In the genomic region with DNA sequence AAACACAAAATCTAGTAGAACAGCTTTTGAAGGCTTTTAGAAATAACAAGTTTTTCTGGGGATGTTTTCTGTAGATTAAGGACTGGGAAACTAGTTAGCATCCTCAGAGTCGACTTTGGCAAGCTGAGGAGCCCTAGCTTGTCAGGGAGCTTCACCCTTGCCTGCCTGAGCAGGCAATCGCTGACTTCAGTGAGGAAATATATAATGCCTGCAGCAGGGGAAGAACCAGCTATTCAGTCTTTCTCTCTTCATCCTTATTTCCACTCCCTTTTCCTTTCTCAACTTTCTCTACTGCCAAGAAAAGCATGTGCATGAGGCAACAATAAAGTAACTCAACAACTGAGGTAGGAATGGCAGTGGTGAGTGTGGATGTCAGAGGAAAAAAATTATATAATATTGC, we compare ENCODE assay signal across 15 cellular contexts. TPM values are rescaled to one million over a fixed set of nuclear protein-coding genes. Genes with fewer than 3 reads are reported as not detected.
DNase-seq lines count a peak whose midpoint lies in the region; ATAC-seq, FAIRE-seq and TF ChIP-seq lines count a peak whose summit lies in the region.
"Had no signal": no experiment of that assay in that cellular context is flagged by ENCODE, and none has a peak within 500 bp of the region (broad histone marks: within the 10 kb centered on the region; RNA-seq: fewer than 3 reads in every experiment).

No MANE protein-coding gene starts in this region.

- peaks cover 2% of the 10 kb centered on the region for H3K27me3 Mint-ChIP-seq in activated CD4-positive, alpha-beta T cell treated with anti-CD3 and anti-CD28 coated beads, Interleukin-2, amount 10 ng/mL, durations not matched to agents 24 days and 14 days
- peaks cover 0 to 11% of the 10 kb centered on the region in 2 donors for H3K27me3 Mint-ChIP-seq in natural killer cell treated with Interleukin-12 subunit alpha and Interleukin-12 subunit beta and Interleukin-15 and Interleukin-18, amount 100 ng/mL, for 72 hours

- no peaks in the 10 kb centered on the region for H3K36me3 ChIP-seq in endothelial cell of umbilical vein (ENCODE audit: control insufficient read depth in 2 of 2, extremely low read depth in 1 of 2, insufficient read depth in 2 of 2, low read length in 2 of 2)
- H3K36me3 ChIP-seq in smooth muscle cell (ENCODE audit: low read depth), result no peaks in the 10 kb centered on the region

- CTCF ChIA-PET in endothelial cell of umbilical vein (lab: Charles Lee), result interaction anchor here (2.1 kb wide), 1 partner anchor 10 kb away, joined by 6 read pairs; no protein-coding TSS in a partner anchor

- H3K4me1 Mint-ChIP-seq in activated CD4-positive, alpha-beta T cell treated with anti-CD3 and anti-CD28 coated beads, Interleukin-2, amount 10 ng/mL, durations not matched to agents 24 days and 14 days, result no peaks in the 10 kb centered on the region
- no peaks in the 10 kb centered on the region for H3K4me1 Mint-ChIP-seq in natural killer cell treated with Interleukin-12 subunit alpha and Interleukin-12 subunit beta and Interleukin-15 and Interleukin-18, amount 100 ng/mL, for 72 hours (ENCODE audit: low read depth in 2 of 2)
- H3K4me1 Mint-ChIP-seq: CD14-positive monocyte had no signal

- H3K4me3 ChIP-seq in endothelial cell of umbilical vein (replicated peaks in 1 of 3; ENCODE audit: insufficient read depth in 1 of 3, low read depth in 1 of 3, low read length in 3 of 3) (no peak overlapping the region), fibroblast of the aortic adventitia (ENCODE audit: low read depth, low read length) (no peak overlapping the region), smooth muscle cell (no peak overlapping the region)
- H3K4me3 ChIP-seq: GM23248 had no signal

- H3K9me3 Mint-ChIP-seq in activated CD4-positive, alpha-beta T cell treated with anti-CD3 and anti-CD28 coated beads, Interleukin-2, amount 10 ng/mL, durations not matched to agents 24 days and 14 days, result no peaks in the 10 kb centered on the region
- H3K9me3 Mint-ChIP-seq in natural killer cell treated with Interleukin-12 subunit alpha and Interleukin-12 subunit beta and Interleukin-15 and Interleukin-18, amount 100 ng/mL, for 72 hours, result peaks cover 4% of the 10 kb centered on the region
- H3K9me3 Mint-ChIP-seq: CD14-positive monocyte; CD8-positive, alpha-beta T cell had no signal

- H3K27ac ChIP-seq in endothelial cell of umbilical vein (ENCODE audit: insufficient read depth, low read depth, low read length) (no peak overlapping the region), smooth muscle cell (ENCODE audit: low read depth) (peak overlapping the region; percentile 23)
- H3K27ac ChIP-seq: 22Rv1, GM23248 had no signal

- no peak for TF ChIP-seq CTCF in endothelial cell of umbilical vein (IDR thresholded peaks at IDR 0.05; ENCODE audit: extremely low read depth in 1 of 2, insufficient read depth in 1 of 2, low read depth in 1 of 2, low read length in 2 of 2)
- TF ChIP-seq CTCF in fibroblast of the aortic adventitia (IDR thresholded peaks at IDR 0.05; ENCODE audit: insufficient read depth, low read length), result no peak
- TF ChIP-seq CTCF in smooth muscle cell (IDR thresholded peaks at IDR 0.05; ENCODE audit: borderline replicate concordance, insufficient read depth, poor library complexity, severe bottlenecking), result no peak

- H3K4me3 Mint-ChIP-seq in activated CD4-positive, alpha-beta T cell treated with anti-CD3 and anti-CD28 coated beads, Interleukin-2, amount 10 ng/mL, durations not matched to agents 24 days and 14 days, result no peak overlapping the region
- no peak overlapping the region for H3K4me3 Mint-ChIP-seq in natural killer cell treated with Interleukin-12 subunit alpha and Interleukin-12 subunit beta and Interleukin-15 and Interleukin-18, amount 100 ng/mL, for 72 hours
- H3K4me3 Mint-ChIP-seq: CD14-positive monocyte; CD8-positive, alpha-beta T cell had no signal

- H3K79me2 ChIP-seq in endothelial cell of umbilical vein (ENCODE audit: control insufficient read depth, insufficient read depth, low read length) (no peaks in the 10 kb centered on the region), smooth muscle cell (ENCODE audit: low read depth) (no peaks in the 10 kb centered on the region)

- dilution Hi-C loops in endothelial cell of umbilical vein (cut with MboI; ENCODE audit: extremely low pct_ligation_motif_present, low sequenced_read_pairs), result no loop called here

- no peaks in the 10 kb centered on the region for H3K36me3 Mint-ChIP-seq in activated CD4-positive, alpha-beta T cell treated with anti-CD3 and anti-CD28 coated beads, Interleukin-2, amount 10 ng/mL, durations not matched to agents 24 days and 14 days (ENCODE audit: low read depth)
- no peaks in the 10 kb centered on the region for H3K36me3 Mint-ChIP-seq in natural killer cell treated with Interleukin-12 subunit alpha and Interleukin-12 subunit beta and Interleukin-15 and Interleukin-18, amount 100 ng/mL, for 72 hours
- H3K36me3 Mint-ChIP-seq: CD14-positive monocyte; CD8-positive, alpha-beta T cell had no signal

- H3K27me3 ChIP-seq in endothelial cell of umbilical vein (ENCODE audit: control insufficient read depth in 2 of 2, insufficient read depth in 2 of 2, low read length in 2 of 2) (no peaks in the 10 kb centered on the region), smooth muscle cell (ENCODE audit: low read depth) (no peaks in the 10 kb centered on the region)

- POLR2A ChIA-PET in endothelial cell of umbilical vein (lab: Charles Lee), result no interaction called here

- H3K9ac ChIP-seq in endothelial cell of umbilical vein (replicated peaks; ENCODE audit: extremely low read depth, insufficient read depth, low read length), result no peak overlapping the region
- H3K9ac ChIP-seq in smooth muscle cell (ENCODE audit: low read depth), result no peak overlapping the region
- H3K9ac ChIP-seq: GM23248 had no signal

- H3K9me3 ChIP-seq in endothelial cell of umbilical vein (replicated peaks; ENCODE audit: control insufficient read depth, insufficient read depth, low read length) (no peaks in the 10 kb centered on the region), smooth muscle cell (replicated peaks; ENCODE audit: low read depth) (no peaks in the 10 kb centered on the region)

- no peak overlapping the region for H3K27ac Mint-ChIP-seq in activated CD4-positive, alpha-beta T cell treated with anti-CD3 and anti-CD28 coated beads, Interleukin-2, amount 10 ng/mL, durations not matched to agents 24 days and 14 days
- H3K27ac Mint-ChIP-seq in natural killer cell treated with Interleukin-12 subunit alpha and Interleukin-12 subunit beta and Interleukin-15 and Interleukin-18, amount 100 ng/mL, for 72 hours, result no peak overlapping the region
- H3K27ac Mint-ChIP-seq: CD14-positive monocyte; CD8-positive, alpha-beta T cell had no signal

- H3K9me1 ChIP-seq in endothelial cell of umbilical vein (replicated peaks; ENCODE audit: control insufficient read depth, extremely low read depth, insufficient read depth, low read length), result no peaks in the 10 kb centered on the region

- WGBS in smooth muscle cell (ENCODE audit: low lambda C conversion rate), result 31% methylated on average over 2 of the region's 2 CpGs

- H3K4me2 ChIP-seq in endothelial cell of umbilical vein (ENCODE audit: insufficient read depth, low read length) (no peak overlapping the region), smooth muscle cell (no peak overlapping the region)

- TF ChIP-seq POLR2A in endothelial cell of umbilical vein (IDR thresholded peaks at IDR 0.05; ENCODE audit: low read depth, low read length), result no peak

- no peaks in the 10 kb centered on the region for H3F3A ChIP-seq in smooth muscle cell (ENCODE audit: low read depth)

- no TSS peak for BruUV-seq in endothelial cell of umbilical vein (replicated peaks; lab: Mats Ljungman, UMichigan)

- no peak for FAIRE-seq in endothelial cell of umbilical vein (lab: Jason Lieb, UNC)

- intact Hi-C loops in activated CD4-positive, alpha-beta T cell treated with anti-CD3 and anti-CD28 coated beads, Interleukin-2, amount 10 ng/mL, durations not matched to agents 24 days and 14 days (cut with micrococcal nuclease), result no loop called here
- intact Hi-C loops in endothelial cell of umbilical vein (cut with micrococcal nuclease), result no loop called here

- peak; percentile 20 for DNase-seq in activated CD4-positive, alpha-beta T cell treated with anti-CD3 and anti-CD28 coated beads, Interleukin-2, amount 10 ng/mL, durations not matched to agents 24 days and 14 days
- no peak for DNase-seq in activated CD4-positive, alpha-beta T cell treated with anti-CD3 and anti-CD28 coated beads for 4 hours
- DNase-seq in endothelial cell of umbilical vein (ENCODE audit: low read depth, low spot score) (no peak), fibroblast of the aortic adventitia (ENCODE audit: low read depth) (peak; percentile 20), smooth muscle cell (lab: John Stamatoyannopoulos, UW; ENCODE audit: unreplicated experiment) (no peak), epidermal melanocyte (ENCODE audit: insufficient read length, low spot score) (no peak), NCI-H146 treated with DMSO at 0.1 percent for 48 hours (lab: John Stamatoyannopoulos, UW; ENCODE audit: unreplicated experiment) (no peak)
- no peak for DNase-seq in natural killer cell treated with Interleukin-12 subunit alpha and Interleukin-12 subunit beta and Interleukin-15 and Interleukin-18, amount 100 ng/mL, for 72 hours (ENCODE audit: low spot score)
- DNase-seq: CD8-positive, alpha-beta T cell; COR-L47; GF-D8; GM23248; H7 had no signal

- H4K20me1 ChIP-seq in endothelial cell of umbilical vein (replicated peaks; ENCODE audit: control insufficient read depth, extremely low read depth, insufficient read depth, low read length) (no peaks in the 10 kb centered on the region), smooth muscle cell (ENCODE audit: low read depth) (no peaks in the 10 kb centered on the region)

- ATAC-seq in natural killer cell treated with Interleukin-12 subunit alpha and Interleukin-12 subunit beta and Interleukin-15 and Interleukin-18, amount 100 ng/mL, for 72 hours, result no peak
- ATAC-seq: CD8-positive, alpha-beta T cell had no signal

- H3K4me1 ChIP-seq in endothelial cell of umbilical vein (ENCODE audit: control insufficient read depth, extremely low read depth, insufficient read depth, low read length) (peaks cover 3% of the 10 kb centered on the region), smooth muscle cell (ENCODE audit: low read depth) (peaks cover 13% of the 10 kb centered on the region)

- peak overlapping the region; percentile 28 for H2AFZ ChIP-seq in endothelial cell of umbilical vein (ENCODE audit: low read depth, low read length)
- no peak overlapping the region for H2AFZ ChIP-seq in smooth muscle cell (ENCODE audit: low read depth)
- H2AFZ ChIP-seq: GM23248 had no signal

RNA-seq across cellular contexts. Expression of a gene that starts 54.7 kb away (rescaled TPM):
- 25.6 and 30.1 TPM in 2 replicates for total RNA-seq in activated CD4-positive, alpha-beta T cell treated with anti-CD3 and anti-CD28 coated beads, Interleukin-2, amount 10 ng/mL, durations not matched to agents 24 days and 14 days
- 186 and 250 TPM in 2 replicates for total RNA-seq in endothelial cell of umbilical vein
- polyA plus RNA-seq in endothelial cell of umbilical vein, result 187 and 199 TPM in 2 replicates
- 140 and 149 TPM in 2 replicates for polyA plus RNA-seq in endothelial cell of umbilical vein (2011; cell fraction: cytosol; rRNA removed)
- 844 and 892 TPM in 2 replicates for polyA plus RNA-seq in endothelial cell of umbilical vein (2011; cell fraction: nucleus; rRNA removed)
- polyA plus RNA-seq in endothelial cell of umbilical vein (2012), result 403 and 476 TPM in 2 replicates
- 412 and 539 TPM in 2 replicates for polyA minus RNA-seq in endothelial cell of umbilical vein
- polyA minus RNA-seq in endothelial cell of umbilical vein (2011; cell fraction: cytosol; rRNA and poly(A)+ RNA removed), result 70.1 TPM
- polyA minus RNA-seq in endothelial cell of umbilical vein (2011; cell fraction: nucleus; rRNA and poly(A)+ RNA removed), result 1,729 and 1,944 TPM in 2 replicates
- 400 and 1,041 TPM in 2 replicates for total RNA-seq in fibroblast of the aortic adventitia (ENCODE audit: low replicate concordance)
- total RNA-seq in smooth muscle cell, result 425 and 435 TPM in 2 replicates
- polyA plus RNA-seq in smooth muscle cell, result 175 and 245 TPM in 2 replicates
- 1 to 10 TPM; 4.0 to 8.5 TPM for total RNA-seq in natural killer cell treated with Interleukin-12 subunit alpha and Interleukin-12 subunit beta and Interleukin-15 and Interleukin-18, amount 100 ng/mL, for 72 hours

Comparison
In these comparisons a context has a peak if more than half of its experiments do, and no peak if none do; other contexts are left out.
1. DNase-seq: peak in activated CD4-positive, alpha-beta T cell treated with anti-CD3 and anti-CD28 coated beads, Interleukin-2, amount 10 ng/mL, durations not matched to agents 24 days and 14 days (single experiment) and fibroblast of the aortic adventitia (single experiment); none in activated CD4-positive, alpha-beta T cell treated with anti-CD3 and anti-CD28 coated beads for 4 hours (0 of 2), endothelial cell of umbilical vein (single experiment), smooth muscle cell (single experiment), epidermal melanocyte (single experiment), NCI-H146 treated with DMSO at 0.1 percent for 48 hours (single experiment) and natural killer cell treated with Interleukin-12 subunit alpha and Interleukin-12 subunit beta and Interleukin-15 and Interleukin-18, amount 100 ng/mL, for 72 hours (single experiment).